In genomic region chr2:130825231-130825971, GRCh38 we compare ENCODE assay signal across 1 cellular context.
TF ChIP-seq lines count a peak whose summit lies in the region.

No MANE protein-coding gene starts in this region.

TF ChIP-seq in WTC11, 78 proteins besides CTCF, POLR2A, EP300 and RAD21 (continued from another document):
- no peak for TF ChIP-seq ZNF425 (CRISPR knock-in tag; conservative IDR thresholded peaks at IDR 0.05)
- TF ChIP-seq RORB (CRISPR knock-in tag; IDR thresholded peaks at IDR 0.05): no peak
- no peak for TF ChIP-seq GABPB1 (CRISPR knock-in tag; IDR thresholded peaks at IDR 0.05)
- TF ChIP-seq ZNF416 (CRISPR knock-in tag; IDR thresholded peaks at IDR 0.05): no peak
- TF ChIP-seq ETV6 (CRISPR knock-in tag; IDR thresholded peaks at IDR 0.05): no peak
- no peak for TF ChIP-seq ELF4 (CRISPR knock-in tag; IDR thresholded peaks at IDR 0.05; ENCODE audit: low read depth)
- no peak for TF ChIP-seq KAT7 (CRISPR knock-in tag; IDR thresholded peaks at IDR 0.05; ENCODE audit: borderline replicate concordance)
- TF ChIP-seq FOXP4 (CRISPR knock-in tag; IDR thresholded peaks at IDR 0.05): no peak
- TF ChIP-seq, protein P1, sequence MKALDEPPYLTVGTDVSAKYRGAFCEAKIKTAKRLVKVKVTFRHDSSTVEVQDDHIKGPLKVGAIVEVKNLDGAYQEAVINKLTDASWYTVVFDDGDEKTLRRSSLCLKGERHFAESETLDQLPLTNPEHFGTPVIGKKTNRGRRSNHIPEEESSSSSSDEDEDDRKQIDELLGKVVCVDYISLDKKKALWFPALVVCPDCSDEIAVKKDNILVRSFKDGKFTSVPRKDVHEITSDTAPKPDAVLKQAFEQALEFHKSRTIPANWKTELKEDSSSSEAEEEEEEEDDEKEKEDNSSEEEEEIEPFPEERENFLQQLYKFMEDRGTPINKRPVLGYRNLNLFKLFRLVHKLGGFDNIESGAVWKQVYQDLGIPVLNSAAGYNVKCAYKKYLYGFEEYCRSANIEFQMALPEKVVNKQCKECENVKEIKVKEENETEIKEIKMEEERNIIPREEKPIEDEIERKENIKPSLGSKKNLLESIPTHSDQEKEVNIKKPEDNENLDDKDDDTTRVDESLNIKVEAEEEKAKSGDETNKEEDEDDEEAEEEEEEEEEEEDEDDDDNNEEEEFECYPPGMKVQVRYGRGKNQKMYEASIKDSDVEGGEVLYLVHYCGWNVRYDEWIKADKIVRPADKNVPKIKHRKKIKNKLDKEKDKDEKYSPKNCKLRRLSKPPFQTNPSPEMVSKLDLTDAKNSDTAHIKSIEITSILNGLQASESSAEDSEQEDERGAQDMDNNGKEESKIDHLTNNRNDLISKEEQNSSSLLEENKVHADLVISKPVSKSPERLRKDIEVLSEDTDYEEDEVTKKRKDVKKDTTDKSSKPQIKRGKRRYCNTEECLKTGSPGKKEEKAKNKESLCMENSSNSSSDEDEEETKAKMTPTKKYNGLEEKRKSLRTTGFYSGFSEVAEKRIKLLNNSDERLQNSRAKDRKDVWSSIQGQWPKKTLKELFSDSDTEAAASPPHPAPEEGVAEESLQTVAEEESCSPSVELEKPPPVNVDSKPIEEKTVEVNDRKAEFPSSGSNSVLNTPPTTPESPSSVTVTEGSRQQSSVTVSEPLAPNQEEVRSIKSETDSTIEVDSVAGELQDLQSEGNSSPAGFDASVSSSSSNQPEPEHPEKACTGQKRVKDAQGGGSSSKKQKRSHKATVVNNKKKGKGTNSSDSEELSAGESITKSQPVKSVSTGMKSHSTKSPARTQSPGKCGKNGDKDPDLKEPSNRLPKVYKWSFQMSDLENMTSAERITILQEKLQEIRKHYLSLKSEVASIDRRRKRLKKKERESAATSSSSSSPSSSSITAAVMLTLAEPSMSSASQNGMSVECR (CRISPR knock-in tag; IDR thresholded peaks at IDR 0.05; ENCODE audit: borderline replicate concordance): no peak
- TF ChIP-seq PREB (CRISPR knock-in tag; IDR thresholded peaks at IDR 0.05; ENCODE audit: borderline replicate concordance): no peak
- no peak for TF ChIP-seq CREM (CRISPR knock-in tag; IDR thresholded peaks at IDR 0.05)
- no peak for TF ChIP-seq CBFB (CRISPR knock-in tag; IDR thresholded peaks at IDR 0.05; ENCODE audit: low read depth)
- no peak for TF ChIP-seq USF2 (CRISPR knock-in tag; IDR thresholded peaks at IDR 0.05)
- TF ChIP-seq, protein P2, sequence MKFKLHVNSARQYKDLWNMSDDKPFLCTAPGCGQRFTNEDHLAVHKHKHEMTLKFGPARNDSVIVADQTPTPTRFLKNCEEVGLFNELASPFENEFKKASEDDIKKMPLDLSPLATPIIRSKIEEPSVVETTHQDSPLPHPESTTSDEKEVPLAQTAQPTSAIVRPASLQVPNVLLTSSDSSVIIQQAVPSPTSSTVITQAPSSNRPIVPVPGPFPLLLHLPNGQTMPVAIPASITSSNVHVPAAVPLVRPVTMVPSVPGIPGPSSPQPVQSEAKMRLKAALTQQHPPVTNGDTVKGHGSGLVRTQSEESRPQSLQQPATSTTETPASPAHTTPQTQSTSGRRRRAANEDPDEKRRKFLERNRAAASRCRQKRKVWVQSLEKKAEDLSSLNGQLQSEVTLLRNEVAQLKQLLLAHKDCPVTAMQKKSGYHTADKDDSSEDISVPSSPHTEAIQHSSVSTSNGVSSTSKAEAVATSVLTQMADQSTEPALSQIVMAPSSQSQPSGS (CRISPR knock-in tag; IDR thresholded peaks at IDR 0.05; ENCODE audit: borderline replicate concordance, low read depth): no peak
- TF ChIP-seq ZNF532 (CRISPR knock-in tag; IDR thresholded peaks at IDR 0.05; ENCODE audit: borderline replicate concordance): no peak
TF ChIP-seq in WTC11: peak in this region for 0.
